In the genomic region with DNA sequence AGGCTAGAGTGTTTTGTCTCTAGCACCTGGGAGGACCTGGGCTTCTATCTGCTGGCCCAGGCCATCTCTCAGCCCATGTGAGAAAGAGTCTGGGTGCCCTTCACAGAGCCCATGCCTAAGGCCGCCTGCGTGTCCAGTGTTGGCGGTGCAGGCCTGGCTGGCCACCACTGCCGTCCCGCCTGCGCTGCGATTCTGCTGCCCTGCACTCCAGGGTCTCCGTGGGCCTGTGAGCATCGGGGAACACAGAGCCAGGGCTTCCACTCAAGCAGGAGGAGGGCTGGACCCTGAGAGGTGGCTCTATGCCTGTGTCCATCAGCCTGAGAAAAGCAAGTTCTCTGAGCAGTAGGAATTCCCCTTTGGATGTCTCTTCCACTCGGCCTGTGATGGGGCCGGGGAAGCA, we compare ENCODE assay signal across 30 cellular contexts.
"Had no signal": no experiment of that assay in that cellular context is flagged by ENCODE, and none has a peak within 500 bp of the region (broad histone marks: within the 10 kb centered on the region; RNA-seq: fewer than 3 reads in every experiment).

No MANE protein-coding gene starts in this region.

- H3K9me3 Mint-ChIP-seq: activated CD4-positive, alpha-beta T cell treated with anti-CD3 and anti-CD28 coated beads, Interleukin-2, amount 10 ng/mL, durations not matched to agents 24 days and 14 days; activated CD8-positive, alpha-beta T cell treated with anti-CD3 and anti-CD28 coated beads for 36 hours; activated naive CD8-positive, alpha-beta T cell treated with anti-CD3 and anti-CD28 coated beads for 36 hours; activated T-cell treated with anti-CD3 and anti-CD28 coated beads, Interleukin-2, amount 50 U/mL, for 72 hours; activated T-helper 17 cell treated with anti-CD3 and anti-CD28 coated beads, Interleukin-2, amount 50 U/mL, for 72 hours had no signal

- H3K27ac Mint-ChIP-seq: activated CD4-positive, alpha-beta T cell treated with anti-CD3 and anti-CD28 coated beads, Interleukin-2, amount 10 ng/mL, durations not matched to agents 24 days and 14 days; activated CD8-positive, alpha-beta T cell treated with anti-CD3 and anti-CD28 coated beads for 36 hours; activated naive CD8-positive, alpha-beta T cell treated with anti-CD3 and anti-CD28 coated beads for 36 hours; activated T-cell treated with anti-CD3 and anti-CD28 coated beads, Interleukin-2, amount 50 U/mL, for 72 hours; activated T-helper 17 cell treated with anti-CD3 and anti-CD28 coated beads, Interleukin-2, amount 50 U/mL, for 72 hours had no signal

- H3K4me3 Mint-ChIP-seq: activated CD4-positive, alpha-beta T cell treated with anti-CD3 and anti-CD28 coated beads, Interleukin-2, amount 10 ng/mL, durations not matched to agents 24 days and 14 days; activated CD8-positive, alpha-beta T cell treated with anti-CD3 and anti-CD28 coated beads for 36 hours; activated naive CD8-positive, alpha-beta T cell treated with anti-CD3 and anti-CD28 coated beads for 36 hours; activated T-cell treated with anti-CD3 and anti-CD28 coated beads, Interleukin-2, amount 50 U/mL, for 72 hours; activated T-helper 17 cell treated with anti-CD3 and anti-CD28 coated beads, Interleukin-2, amount 50 U/mL, for 72 hours had no signal

- H3K27me3 ChIP-seq: brain microvascular endothelial cell had no signal

- H3K36me3 Mint-ChIP-seq: activated naive CD8-positive, alpha-beta T cell treated with anti-CD3 and anti-CD28 coated beads for 36 hours had no signal

- H3K36me3 ChIP-seq: WERI-Rb-1 had no signal

- H3K27ac ChIP-seq: brain microvascular endothelial cell, WERI-Rb-1 had no signal

- DNase-seq: activated CD4-positive, alpha-beta T cell treated with anti-CD3 and anti-CD28 coated beads, Interleukin-2, amount 10 ng/mL, durations not matched to agents 24 days and 14 days; activated CD4-positive, alpha-beta T cell treated with anti-CD3 and anti-CD28 coated beads, Interleukin-2, amount 50 U/mL, for 4 hours; activated CD8-positive, alpha-beta T cell treated with anti-CD3 and anti-CD28 coated beads for 36 hours; activated effector memory CD4-positive, alpha-beta T cell treated with anti-CD3 and anti-CD28 coated beads, Interleukin-2, amount 50 U/mL, for 16 hours; activated naive CD4-positive, alpha-beta T cell; activated naive CD4-positive, alpha-beta T cell treated with anti-CD3 and anti-CD28 coated beads, Interleukin-2, amount 50 U/mL, for 16 hours; activated naive CD8-positive, alpha-beta T cell treated with anti-CD3 and anti-CD28 coated beads for 36 hours; activated T-cell treated with anti-CD3 and anti-CD28 coated beads, Interleukin-2, amount 50 U/mL, for 1 hour; activated T-cell treated with anti-CD3 and anti-CD28 coated beads, Interleukin-2, amount 50 U/mL, for 72 hours; amniotic stem cell; aorta; brain microvascular endothelial cell; central memory CD4-positive, alpha-beta T cell; Karpas-422; NCI-H1105; NCI-H1417 treated with DMSO at 0.1 percent for 48 hours; NCI-H1694; NCI-H1930; NCI-H2081 treated with DMSO at 0.1 percent for 48 hours; NCI-H226; NCI-H446 treated with DMSO at 0.1 percent for 48 hours; NCI-H524; NCI-H69; SIG-M5; SW 1271; T-helper 1 cell; T-helper 2 cell; T-helper 9 cell; WERI-Rb-1 had no signal

- H3K4me1 Mint-ChIP-seq: activated T-helper 17 cell treated with anti-CD3 and anti-CD28 coated beads, Interleukin-2, amount 50 U/mL, for 72 hours had no signal
